13 cellular contexts compared by ENCODE assay signal in the genomic region with DNA sequence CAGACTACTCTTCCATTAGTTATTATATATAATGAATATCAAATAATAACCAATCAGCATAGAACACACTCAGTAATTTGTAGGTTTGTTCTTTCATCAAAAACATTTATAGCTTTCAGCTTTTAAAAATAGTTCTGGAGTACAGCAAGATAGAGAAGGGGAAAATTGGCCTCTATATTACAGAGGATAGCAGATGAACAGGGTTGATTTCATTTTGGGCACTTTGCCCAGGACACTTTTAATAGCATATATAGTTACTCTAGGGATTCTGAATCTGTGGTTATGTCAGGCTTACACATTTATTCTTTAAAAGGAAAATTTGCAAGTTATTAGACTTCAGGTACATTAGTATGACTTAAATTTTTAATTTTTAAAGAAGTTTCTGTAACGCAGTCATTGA. TPM values are rescaled to one million over a fixed set of nuclear protein-coding genes. Genes with fewer than 3 reads are reported as not detected.
DNase-seq lines count a peak whose midpoint lies in the region; ATAC-seq, FAIRE-seq and TF ChIP-seq lines count a peak whose summit lies in the region.
"Had no signal": no experiment of that assay in that cellular context is flagged by ENCODE, and none has a peak within 500 bp of the region (broad histone marks: within the 10 kb centered on the region; RNA-seq: fewer than 3 reads in every experiment).

No MANE protein-coding gene starts in this region.

- no peak for TF ChIP-seq CTCF in astrocyte of the cerebellum (IDR thresholded peaks at IDR 0.05; ENCODE audit: low read depth, low read length, missing control alignments)

- H3K27me3 Mint-ChIP-seq in activated T-helper 17 cell treated with anti-CD3 and anti-CD28 coated beads, Interleukin-2, amount 50 U/mL, for 72 hours: no peaks in the 10 kb centered on the region
- H3K27me3 Mint-ChIP-seq: activated B cell treated with CpG ODN at 0.5 μM for 24 hours; stimulated activated naive B cell treated with anti-CD40 and anti-IgM and Interleukin-4, amounts not matched to agents 10 μg/mL and 1 μg/mL and 100 μg/mL, for 72 hours had no signal

- H3K4me1 Mint-ChIP-seq in activated T-helper 17 cell treated with anti-CD3 and anti-CD28 coated beads, Interleukin-2, amount 50 U/mL, for 72 hours: no peaks in the 10 kb centered on the region
- H3K4me1 Mint-ChIP-seq: activated B cell treated with CpG ODN at 0.5 μM for 24 hours; stimulated activated naive B cell treated with anti-CD40 and anti-IgM and Interleukin-4, amounts not matched to agents 10 μg/mL and 1 μg/mL and 100 μg/mL, for 72 hours had no signal

- H3K27ac Mint-ChIP-seq in activated T-helper 17 cell treated with anti-CD3 and anti-CD28 coated beads, Interleukin-2, amount 50 U/mL, for 72 hours: no peak overlapping the region
- H3K27ac Mint-ChIP-seq: activated B cell treated with CpG ODN at 0.5 μM for 24 hours; stimulated activated naive B cell treated with anti-CD40 and anti-IgM and Interleukin-4, amounts not matched to agents 10 μg/mL and 1 μg/mL and 100 μg/mL, for 72 hours had no signal

- peak; percentile 36 for FAIRE-seq in islet of Langerhans (lab: Jason Lieb, UNC)
- no peak for FAIRE-seq in urothelium cell line (lab: Jason Lieb, UNC)

- no peak overlapping the region for H3K4me3 Mint-ChIP-seq in activated T-helper 17 cell treated with anti-CD3 and anti-CD28 coated beads, Interleukin-2, amount 50 U/mL, for 72 hours
- H3K4me3 Mint-ChIP-seq: activated B cell treated with CpG ODN at 0.5 μM for 24 hours; stimulated activated naive B cell treated with anti-CD40 and anti-IgM and Interleukin-4, amounts not matched to agents 10 μg/mL and 1 μg/mL and 100 μg/mL, for 72 hours had no signal

- H3K9me3 Mint-ChIP-seq in activated T-helper 17 cell treated with anti-CD3 and anti-CD28 coated beads, Interleukin-2, amount 50 U/mL, for 72 hours: no peaks in the 10 kb centered on the region
- H3K9me3 Mint-ChIP-seq: activated B cell treated with CpG ODN at 0.5 μM for 24 hours; stimulated activated naive B cell treated with anti-CD40 and anti-IgM and Interleukin-4, amounts not matched to agents 10 μg/mL and 1 μg/mL and 100 μg/mL, for 72 hours had no signal

- no peaks in the 10 kb centered on the region for H3K36me3 Mint-ChIP-seq in activated T-helper 17 cell treated with anti-CD3 and anti-CD28 coated beads, Interleukin-2, amount 50 U/mL, for 72 hours (ENCODE audit: low read depth)
- H3K36me3 Mint-ChIP-seq: stimulated activated naive B cell treated with anti-CD40 and anti-IgM and Interleukin-4, amounts not matched to agents 10 μg/mL and 1 μg/mL and 100 μg/mL, for 72 hours had no signal

- in situ Hi-C loops in astrocyte of the cerebellum (cut with HindIII; ENCODE audit: low sequenced_read_pairs): no loop called here

- ATAC-seq in activated T-helper 17 cell treated with anti-CD3 and anti-CD28 coated beads, Interleukin-2, amount 50 U/mL, for 72 hours (replicated peaks): no peak
- ATAC-seq: stimulated activated naive B cell treated with anti-CD40 and anti-IgM and Interleukin-4, amounts not matched to agents 10 μg/mL and 1 μg/mL and 100 μg/mL, for 72 hours had no signal

- no peak overlapping the region for H3K4me3 ChIP-seq in astrocyte of the cerebellum (ENCODE audit: low read depth, low read length)
- H3K4me3 ChIP-seq: lung had no signal

- DNase-seq in DMS 273 treated with DMSO at 0.1 percent for 48 hours (lab: John Stamatoyannopoulos, UW) (peak; percentile 57), NCI-H2107 treated with DMSO at 0.1 percent for 48 hours (lab: John Stamatoyannopoulos, UW; ENCODE audit: unreplicated experiment) (peak; percentile 74), astrocyte of the cerebellum (ENCODE audit: low read depth) (peak; percentile 23), urothelium cell line (ENCODE audit: low spot score) (no peak)
- DNase-seq in activated T-cell treated with anti-CD3 and anti-CD28 coated beads, Interleukin-2, amount 50 U/mL, for 48 hours: no peak
- DNase-seq in activated CD4-positive, alpha-beta T cell treated with anti-CD3 and anti-CD28 coated beads, Interleukin-2, amount 50 U/mL, for 4 hours: no peak
- DNase-seq: activated B cell treated with CpG ODN at 0.5 μM for 24 hours; effector CD4-positive, alpha-beta T cell; GDM1; stimulated activated naive B cell treated with anti-CD40 and anti-IgM and Interleukin-4, amounts not matched to agents 10 μg/mL and 1 μg/mL and 100 μg/mL, for 72 hours had no signal

RNA-seq across cellular contexts. Expression of a gene that starts 52.6 kb away (rescaled TPM):
- total RNA-seq in activated T-helper 17 cell treated with anti-CD3 and anti-CD28 coated beads, Interleukin-2, amount 50 U/mL, for 72 hours: 1 to 10 TPM; 2.4 to 3.4 TPM

Comparison
In these comparisons a context has a peak if more than half of its experiments do, and no peak if none do; other contexts are left out.
1. DNase-seq: peak in DMS 273 treated with DMSO at 0.1 percent for 48 hours (single experiment), NCI-H2107 treated with DMSO at 0.1 percent for 48 hours (single experiment) and astrocyte of the cerebellum (single experiment); none in activated T-cell treated with anti-CD3 and anti-CD28 coated beads, Interleukin-2, amount 50 U/mL, for 48 hours (0 of 2), activated CD4-positive, alpha-beta T cell treated with anti-CD3 and anti-CD28 coated beads, Interleukin-2, amount 50 U/mL, for 4 hours (0 of 2) and urothelium cell line (single experiment).